Comparison of ENCODE assay signal across 8 cellular contexts in genomic region chr11:76598426-76598839, GRCh38.
DNase-seq lines count a peak whose midpoint lies in the region; ATAC-seq, FAIRE-seq and TF ChIP-seq lines count a peak whose summit lies in the region.

No MANE protein-coding gene starts in this region.

- TF ChIP-seq EP300 in HepG2 (IDR thresholded peaks at IDR 0.05; ENCODE audit: low read depth in 2 of 2, low read length in 2 of 2) (no peak), HepG2 (CRISPR knock-in tag; IDR thresholded peaks at IDR 0.05; ENCODE audit: borderline replicate concordance) (no peak)

- TF ChIP-seq POLR2A in HepG2 (IDR thresholded peaks at IDR 0.05; ENCODE audit: insufficient read depth in 1 of 2, low read depth in 2 of 2, low read length in 2 of 2) = no peak

- no peaks in the 10 kb centered on the region for H3K4me1 ChIP-seq in HepG2 (ENCODE audit: insufficient read depth, low read length)

- no peaks in the 10 kb centered on the region for H3K9me3 ChIP-seq in HepG2 (ENCODE audit: low read length)

- BruUV-seq in HepG2 (replicated peaks; lab: Mats Ljungman, UMichigan) = no TSS peak
- BruUV-seq in Calu3 (replicated peaks; lab: Mats Ljungman, UMichigan) = no TSS peak

- H3K36me3 ChIP-seq in HepG2 (replicated peaks in 1 of 2; ENCODE audit: control insufficient read depth in 1 of 2, insufficient read depth in 2 of 2, low read length in 2 of 2) = no peaks in the 10 kb centered on the region

- peak; percentile 89 for ATAC-seq in HepG2

- TF ChIP-seq CTCF in AG04449 (IDR thresholded peaks at IDR 0.05; ENCODE audit: insufficient read depth, low read length, missing control alignments) (peak; percentile 62), GM12865 (IDR thresholded peaks at IDR 0.05; ENCODE audit: insufficient read depth, low read depth, low read length, missing control alignments) (peak; percentile 68), astrocyte of the cerebellum (IDR thresholded peaks at IDR 0.05; ENCODE audit: low read depth, low read length, missing control alignments) (peak; percentile 62), HepG2 (CRISPR knock-in tag; IDR thresholded peaks at IDR 0.05) (peak; percentile 56), Calu3 (IDR thresholded peaks at IDR 0.05; ENCODE audit: unreplicated experiment) (no peak)

- POLR2A ChIA-PET in AG04449 (lab: Yijun Ruan, JAX) = interaction anchor here (0.7 kb wide), 2 partner anchors 19 to 225 kb away, joined by 4 read pairs; no protein-coding TSS in a partner anchor
- POLR2A ChIA-PET in HepG2 (lab: Yijun Ruan, JAX) = no interaction called here

- peak; percentile 15 for FAIRE-seq in HepG2 (lab: Jason Lieb, UNC)

- H3K9me3 Mint-ChIP-seq in immature natural killer cell (peaks cover 0 to 2% (median 0%) of the 10 kb centered on the region in 6 donors), Calu3 (ENCODE audit: low read depth, unreplicated experiment) (no peaks in the 10 kb centered on the region)

- H3K4me3 Mint-ChIP-seq in immature natural killer cell = no peak overlapping the region
- no peak overlapping the region for H3K4me3 Mint-ChIP-seq in Calu3 (ENCODE audit: low read depth, unreplicated experiment)

- 1% methylated on average over 5 of the region's 6 CpGs for WGBS in HepG2 (ENCODE audit: low lambda C conversion rate)

- TF ChIP-seq RAD21 in HepG2 (CRISPR knock-in tag; IDR thresholded peaks at IDR 0.05) = no peak

- in situ Hi-C loops in astrocyte of the cerebellum (cut with HindIII; ENCODE audit: low sequenced_read_pairs) (loop anchor here (5.0 kb wide), 3 partner anchors 49 to 79 kb away; no protein-coding TSS in a partner anchor), HepG2 (cut with HindIII; ENCODE audit: extremely low pct_ligation_motif_present, low pct_unique_long_range_greater_than_20kb) (no loop called here)

- no peak overlapping the region for H3K9ac ChIP-seq in HepG2 (ENCODE audit: insufficient read depth, low read depth, low read length)

- no peak for DNase-seq in AG04449 (ENCODE audit: low read depth, low spot score)
- peak; percentile 63 for DNase-seq in GM12865 (ENCODE audit: low read depth)
- peak; percentile 8 for DNase-seq in NCI-H1417 treated with DMSO at 0.1 percent for 48 hours (lab: John Stamatoyannopoulos, UW)
- DNase-seq in astrocyte of the cerebellum (ENCODE audit: low read depth) = peak; percentile 19
- DNase-seq in HepG2 (ENCODE audit: low spot score) = peak; percentile 31
- DNase-seq in activated gamma-delta T cell treated with Interleukin-2 at 50 U/mL for 16 hours = no peak
- DNase-seq in immature natural killer cell = no peak
- no peak for DNase-seq in Calu3

- H3K27me3 Mint-ChIP-seq in immature natural killer cell (ENCODE audit: low read depth in 3 of 3) (peaks cover 0 to 8% (median 0%) of the 10 kb centered on the region in 3 donors), Calu3 (ENCODE audit: unreplicated experiment) (no peaks in the 10 kb centered on the region)

- intact Hi-C loops in HepG2 (cut with micrococcal nuclease; ENCODE audit: unreplicated experiment) = loop anchor here (5.0 kb wide), 1 partner anchor 84 kb away; no protein-coding TSS in a partner anchor
- intact Hi-C loops in Calu3 (cut with micrococcal nuclease; ENCODE audit: unreplicated experiment) = no loop called here

- H2AFZ ChIP-seq in HepG2 (ENCODE audit: low read length) = no peak overlapping the region

- H3K4me3 ChIP-seq in AG04449 (ENCODE audit: low read depth, low read length) = no peak overlapping the region
- H3K4me3 ChIP-seq in GM12865 (ENCODE audit: low read depth, low read length) = no peak overlapping the region
- H3K4me3 ChIP-seq in astrocyte of the cerebellum (ENCODE audit: low read depth, low read length) = no peak overlapping the region
- no peak overlapping the region for H3K4me3 ChIP-seq in HepG2 (replicated peaks in 1 of 3; ENCODE audit: insufficient read depth in 1 of 3, low read depth in 2 of 3, low read length in 3 of 3)

- peaks cover 4 to 31% of the 10 kb centered on the region in 2 experiments; a peak in 4 of 5 replicates for H3K27me3 ChIP-seq in HepG2 (ENCODE audit: control insufficient read depth in 1 of 2, insufficient read depth in 2 of 2, low read length in 2 of 2)

- no peak overlapping the region for H3K27ac ChIP-seq in HepG2 (ENCODE audit: extremely low read length, insufficient read depth, low read length)

- H3K79me2 ChIP-seq in HepG2 (ENCODE audit: insufficient read depth, low read length) = no peaks in the 10 kb centered on the region

- CTCF ChIA-PET in AG04449 (lab: Yijun Ruan, JAX) = interaction anchor here (0.5 to 4.8 kb wide), 18 partner anchors 9 to 1264 kb away, joined by 3 to 36 read pairs (median 4); no protein-coding TSS in a partner anchor
- CTCF ChIA-PET in HepG2 (lab: Yijun Ruan, JAX; ENCODE audit: low intra/inter-chr PET ratio, low total read pairs) = interaction anchor here (0.7 kb wide), 1 partner anchor 82 kb away, joined by 3 read pairs; no protein-coding TSS in a partner anchor
- CTCF ChIA-PET in Calu3 (lab: Charles Lee) = no interaction called here

- H3K4me2 ChIP-seq in HepG2 (ENCODE audit: low read depth, low read length) = no peak overlapping the region

- no peaks in the 10 kb centered on the region for H4K20me1 ChIP-seq in HepG2 (ENCODE audit: insufficient read depth, low read length)

- H3K4me1 Mint-ChIP-seq in immature natural killer cell (no peaks in the 10 kb centered on the region), Calu3 (ENCODE audit: low read depth, unreplicated experiment) (peaks cover 4% of the 10 kb centered on the region)

- no peak overlapping the region for H3K27ac Mint-ChIP-seq in immature natural killer cell
- no peak overlapping the region for H3K27ac Mint-ChIP-seq in Calu3 (ENCODE audit: unreplicated experiment)

- H3K36me3 Mint-ChIP-seq in immature natural killer cell (no peaks in the 10 kb centered on the region), Calu3 (ENCODE audit: insufficient read depth, unreplicated experiment) (no peaks in the 10 kb centered on the region)

TF ChIP-seq in HepG2, 621 proteins besides CTCF, POLR2A, EP300 and RAD21:
- TF ChIP-seq PBX2 (CRISPR knock-in tag; IDR thresholded peaks at IDR 0.05) = no peak
- TF ChIP-seq STAG1 (CRISPR knock-in tag; IDR thresholded peaks at IDR 0.05) = peak; percentile 55

Comparison
In these comparisons a context has a peak if more than half of its experiments do, and no peak if none do; other contexts are left out.
1. DNase-seq: peak in GM12865 (single experiment), NCI-H1417 treated with DMSO at 0.1 percent for 48 hours (single experiment), astrocyte of the cerebellum (single experiment) and HepG2 (single experiment); none in AG04449 (single experiment), activated gamma-delta T cell treated with Interleukin-2 at 50 U/mL for 16 hours (single experiment), immature natural killer cell (0 of 3) and Calu3 (single experiment).